ENCODE assay signal across 19 cellular contexts in genomic region chr15:39199076-39199475, GRCh38.
DNase-seq lines count a peak whose midpoint lies in the region; ATAC-seq and TF ChIP-seq lines count a peak whose summit lies in the region.
"Had no signal": no experiment of that assay in that cellular context is flagged by ENCODE, and none has a peak within 500 bp of the region (broad histone marks: within the 10 kb centered on the region; RNA-seq: fewer than 3 reads in every experiment).

No MANE protein-coding gene starts in this region.

- TF ChIP-seq CTCF in brain microvascular endothelial cell (IDR thresholded peaks at IDR 0.05; ENCODE audit: low read depth, low read length, missing control alignments) (no peak), psoas muscle (IDR thresholded peaks at IDR 0.05) (no peak)

- no peaks in the 10 kb centered on the region for H3K4me1 ChIP-seq in psoas muscle
- H3K4me1 ChIP-seq: testis had no signal

- WGBS in psoas muscle, 3 donors: 48 to 70% (median 49%) methylated on average over 2 of the region's 2 CpGs

- no peak overlapping the region for H3K4me3 ChIP-seq in brain microvascular endothelial cell (ENCODE audit: low read depth, low read length)
- H3K4me3 ChIP-seq in psoas muscle: no peak overlapping the region
- H3K4me3 ChIP-seq: GM12878, lung, pancreas, testis had no signal

- H3K36me3 ChIP-seq in brain microvascular endothelial cell (replicated peaks) (no peaks in the 10 kb centered on the region), psoas muscle (ENCODE audit: insufficient read depth in 1 of 2, low read depth in 1 of 2) (no peaks in the 10 kb centered on the region)
- H3K36me3 ChIP-seq: pancreas had no signal

- DNase-seq in ELF-1 (ENCODE audit: low read depth, low spot score) (peak; percentile 73), brain microvascular endothelial cell (peak; percentile 23), islet precursor cell (peak; percentile 84), sciatic nerve (ENCODE audit: low spot score) (peak; percentile 62), NCI-H748 treated with DMSO at 0.1 percent for 48 hours (lab: John Stamatoyannopoulos, UW) (no peak), GOT3 (lab: John Stamatoyannopoulos, UW) (no peak), cortex of kidney (lab: John Stamatoyannopoulos, UW) (no peak), psoas muscle (no peak)
- DNase-seq: AML-193, DMS79, NCI-H2171 treated with DMSO at 0.1 percent for 48 hours, pancreas, SW 1271, testis had no signal

- intact Hi-C loops in sciatic nerve (cut with DNase I) (no loop called here), psoas muscle (cut with DNase I) (no loop called here)

- H3K27ac ChIP-seq in brain microvascular endothelial cell: no peak overlapping the region
- no peak overlapping the region for H3K27ac ChIP-seq in psoas muscle
- H3K27ac ChIP-seq: pancreas, testis, VCaP had no signal

- ATAC-seq in sciatic nerve (peak; percentile 64), psoas muscle (no peak)
- ATAC-seq: activated naive CD4-positive, alpha-beta T cell treated with anti-CD3 and anti-CD28 coated beads, Interleukin-2, amount 50 U/mL, for 72 hours; GM12878; HepG2 had no signal

- H3K9me3 ChIP-seq in psoas muscle: no peaks in the 10 kb centered on the region
- H3K9me3 ChIP-seq: pancreas, testis had no signal

- in situ Hi-C loops in brain microvascular endothelial cell (cut with HindIII; ENCODE audit: low pct_ligation_motif_present, low sequenced_read_pairs): loop anchor here (25.0 kb wide), 1 partner anchor 163 kb away; no protein-coding TSS in a partner anchor

- H3K27me3 ChIP-seq in brain microvascular endothelial cell (replicated peaks): no peaks in the 10 kb centered on the region
- H3K27me3 ChIP-seq in psoas muscle (ENCODE audit: insufficient read depth in 3 of 3, low read length in 2 of 3): no peaks in the 10 kb centered on the region
- H3K27me3 ChIP-seq: pancreas, testis had no signal

Comparison
In these comparisons a context has a peak if more than half of its experiments do, and no peak if none do; other contexts are left out.
1. DNase-seq: peak in ELF-1 (single experiment), brain microvascular endothelial cell (single experiment), islet precursor cell (single experiment) and sciatic nerve (single experiment); none in NCI-H748 treated with DMSO at 0.1 percent for 48 hours (single experiment), GOT3 (single experiment), cortex of kidney (single experiment) and psoas muscle (0 of 2).